In genomic region chr3:46558184-46559029, GRCh38 we compare ENCODE assay signal across 9 cellular contexts. TPM values are rescaled to one million over a fixed set of nuclear protein-coding genes. Genes with fewer than 3 reads are reported as not detected.
DNase-seq lines count a peak whose midpoint lies in the region; ATAC-seq and TF ChIP-seq lines count a peak whose summit lies in the region.
"Had no signal": no experiment of that assay in that cellular context is flagged by ENCODE, and none has a peak within 500 bp of the region (broad histone marks: within the 10 kb centered on the region; RNA-seq: fewer than 3 reads in every experiment).

No MANE protein-coding gene starts in this region.

- H3K9me3 ChIP-seq in BE2C (no peaks in the 10 kb centered on the region), PC-3 (ENCODE audit: low read length) (no peaks in the 10 kb centered on the region), thyroid gland (no peaks in the 10 kb centered on the region)

- H3K27me3 ChIP-seq in BE2C (no peaks in the 10 kb centered on the region), PC-3 (ENCODE audit: low read length) (no peaks in the 10 kb centered on the region), thyroid gland (no peaks in the 10 kb centered on the region)

- peak in 1 of 2 donors; percentile 80 for TF ChIP-seq POLR2A in thyroid gland (IDR thresholded peaks at IDR 0.05)

- peaks cover 7% of the 10 kb centered on the region for H3K36me3 Mint-ChIP-seq in osteocyte (ENCODE audit: unreplicated experiment)

- H3K9me3 Mint-ChIP-seq in osteocyte (ENCODE audit: unreplicated experiment) = peaks cover 12% of the 10 kb centered on the region

- H2AFZ ChIP-seq in PC-3 (ENCODE audit: low read length) = peak overlapping the region; percentile 98

- no peaks in the 10 kb centered on the region for H3K79me2 ChIP-seq in PC-3 (ENCODE audit: low read length)

- H3K36me3 ChIP-seq in BE2C = no peaks in the 10 kb centered on the region
- no peaks in the 10 kb centered on the region for H3K36me3 ChIP-seq in PC-3 (ENCODE audit: low read depth, low read length)
- H3K36me3 ChIP-seq in thyroid gland = no peaks in the 10 kb centered on the region

- H3K4me1 Mint-ChIP-seq in osteocyte (ENCODE audit: unreplicated experiment) = peaks cover 30% of the 10 kb centered on the region

- peak; percentile 91 for ATAC-seq in GM19324 (IDR thresholded peaks at IDR 0.05; ENCODE audit: low FRiP score, unreplicated experiment)
- ATAC-seq in HG03439 (IDR thresholded peaks at IDR 0.05; ENCODE audit: unreplicated experiment) = peak; percentile 74
- ATAC-seq in PC-3 = peak; percentile 94

- POLR2A ChIA-PET in PC-3 (lab: Charles Lee; ENCODE audit: unreplicated experiment) = interaction anchor here (0.6 kb wide), 1 partner anchor 366 kb away, joined by 5 read pairs; no protein-coding TSS in a partner anchor

- DNase-seq in BE2C = peak; percentile 10
- peak; percentile 98 for DNase-seq in PC-3
- DNase-seq in activated T-helper 1 cell treated with Interleukin-2 at 50 U/mL for 16 hours (ENCODE audit: low read depth) = peak; percentile 62
- peak; percentile 90 for DNase-seq in fibroblast of villous mesenchyme (ENCODE audit: low read depth)
- peak; percentile 84 for DNase-seq in osteocyte (ENCODE audit: extremely low spot score, unreplicated experiment)
- DNase-seq in thyroid gland = peak; percentile 88 to 96

- CTCF ChIA-PET in PC-3 (lab: Charles Lee) = interaction anchor here (0.5 to 3.4 kb wide), 11 partner anchors 16 to 813 kb away, joined by 3 to 112 read pairs (median 5); no protein-coding TSS in a partner anchor

- peak overlapping the region; percentile 68 for H3K4me3 Mint-ChIP-seq in osteocyte (ENCODE audit: unreplicated experiment)

- H3K4me1 ChIP-seq in BE2C = no peaks in the 10 kb centered on the region
- peaks cover 33% of the 10 kb centered on the region for H3K4me1 ChIP-seq in PC-3 (ENCODE audit: insufficient read depth, low read length)
- H3K4me1 ChIP-seq in thyroid gland = peaks cover 30 to 36% of the 10 kb centered on the region in 2 donors

- H3K27ac ChIP-seq in PC-3 (ENCODE audit: low read length) = peak overlapping the region; percentile 40
- peak overlapping the region; percentile 43 to 79 (median 75) for H3K27ac ChIP-seq in thyroid gland

- peak overlapping the region; percentile 94 for H3K4me2 ChIP-seq in PC-3 (ENCODE audit: low read length)

- no peaks in the 10 kb centered on the region for H3K9me2 ChIP-seq in PC-3 (replicated peaks; ENCODE audit: low read length)

- H3K27ac Mint-ChIP-seq in osteocyte (ENCODE audit: unreplicated experiment) = peak overlapping the region; percentile 3

- H3K9ac ChIP-seq in PC-3 (ENCODE audit: low read length) = peak overlapping the region; percentile 62

- no peaks in the 10 kb centered on the region for H3F3A ChIP-seq in PC-3 (ENCODE audit: low read length, unreplicated experiment)

- 42 to 51% methylated on average over 22 of the region's 22 CpGs for WGBS in thyroid gland, 2 donors

- H3K27me3 Mint-ChIP-seq in osteocyte (ENCODE audit: unreplicated experiment) = no peaks in the 10 kb centered on the region

- H3K4me3 ChIP-seq in BE2C (ENCODE audit: low read depth, low read length) (no peak overlapping the region), PC-3 (ENCODE audit: low read length) (peak overlapping the region; percentile 71), fibroblast of villous mesenchyme (ENCODE audit: low read depth, low read length) (peak overlapping the region; percentile 57), thyroid gland (replicated peaks in 1 of 3) (no peak overlapping the region)

- intact Hi-C loops in PC-3 (cut with micrococcal nuclease) = loop anchor here (1.0 to 2.0 kb wide), 4 partner anchors 70 to 180 kb away; no protein-coding TSS in a partner anchor
- intact Hi-C loops in thyroid gland (cut with DNase I) = loop anchor here (10.0 kb wide), 1 partner anchor 64 kb away; the partner anchor contains the start of gene RTP3

- TF ChIP-seq CTCF in BE2C (IDR thresholded peaks at IDR 0.05; ENCODE audit: low read depth, low read length) = 0 out of 2 replicates have a peak, but pooled peaks have one; percentile 16
- peak; percentile 96 for TF ChIP-seq CTCF in PC-3 (conservative IDR thresholded peaks at IDR 0.05; ENCODE audit: low read depth, low read length)
- TF ChIP-seq CTCF in fibroblast of villous mesenchyme (IDR thresholded peaks at IDR 0.05; ENCODE audit: insufficient read depth, low read depth, low read length) = peak; percentile 74
- peak; percentile 49 for TF ChIP-seq CTCF in osteocyte (IDR thresholded peaks at IDR 0.05)
- TF ChIP-seq CTCF in thyroid gland (IDR thresholded peaks at IDR 0.05) = peak in 5 of 6 experiments; percentile 13 to 95 (median 65)

- H4K20me1 ChIP-seq in PC-3 (ENCODE audit: low read length) = no peaks in the 10 kb centered on the region

- BruUV-seq in PC-3 (replicated peaks; lab: Mats Ljungman, UMichigan) = TSS peak; percentile 77

RNA-seq across cellular contexts. Expression of gene LRRC2, which starts 7.7 kb away (rescaled TPM):
- not detected for polyA plus RNA-seq in BE2C (2012; ENCODE audit: insufficient read depth, insufficient read length, low read depth)
- total RNA-seq in PC-3 (2014; rRNA removed) = 0.26 and 0.35 TPM in 2 replicates
- 2.2 and 5.2 TPM in 2 replicates for total RNA-seq in fibroblast of villous mesenchyme
- 1.2 and 1.5 TPM in 2 replicates for total RNA-seq in osteocyte
- total RNA-seq in thyroid gland = 10 to 100 TPM; 25.0 to 37.4 (median 31.0) TPM
- total RNA-seq: activated CD8-positive, alpha-beta memory T cell treated with anti-CD3 and anti-CD28 coated beads for 36 hours had no signal

RNA-seq across cellular contexts. Expression of gene FAM240A, which starts 53.9 kb away (rescaled TPM):
- not detected for polyA plus RNA-seq in BE2C (2012; ENCODE audit: insufficient read depth, insufficient read length, low read depth)
- total RNA-seq in PC-3 (2014; rRNA removed) (not detected in 2 replicates), fibroblast of villous mesenchyme (not detected in 2 replicates), osteocyte (not detected in 2 replicates), thyroid gland (1 to 10 TPM in 1 of 4 donors, under 1 TPM in 1, not detected in 2; 0.22 to 1.1 TPM)
- total RNA-seq: activated CD8-positive, alpha-beta memory T cell treated with anti-CD3 and anti-CD28 coated beads for 36 hours had no signal

Comparison
In these comparisons a context has a peak if more than half of its experiments do, and no peak if none do; other contexts are left out.
1. DNase-seq: peak in every context shown above with its lines; median percentile 98 in PC-3; 92 in thyroid gland; 90 in fibroblast of villous mesenchyme; 84 in osteocyte; 62 in activated T-helper 1 cell treated with Interleukin-2 at 50 U/mL for 16 hours; 10 in BE2C.
2. H3K4me3 ChIP-seq: peak in PC-3 (single experiment) and fibroblast of villous mesenchyme (single experiment); none in BE2C (single experiment) and thyroid gland (0 of 3).
3. CTCF ChIP-seq: peak in every context shown above with its lines; median percentile 96 in PC-3; 74 in fibroblast of villous mesenchyme; 65 in thyroid gland; 49 in osteocyte; 16 in BE2C.
4. Peak in every context shown above with its lines, with median percentiles within 50 percentile points of each other: ATAC-seq.